10 cellular contexts compared by ENCODE assay signal in genomic region chr1:66396212-66396890, GRCh38.
A peak's percentile ranks its signal among the peaks of the same experiment; 100 is the strongest.
DNase-seq lines count a peak whose midpoint lies in the region; ATAC-seq and TF ChIP-seq lines count a peak whose summit lies in the region.
"Had no signal": no experiment of that assay in that cellular context is flagged by ENCODE, and none has a peak within 500 bp of the region (broad histone marks: within the 10 kb centered on the region; RNA-seq: fewer than 3 reads in every experiment).

No MANE protein-coding gene starts in this region.

- H3K27me3 ChIP-seq in breast epithelium, result no peaks in the 10 kb centered on the region

- peaks cover 5% of the 10 kb centered on the region for H3K4me1 Mint-ChIP-seq in nephron progenitor cell

- H3K27ac Mint-ChIP-seq in nephron progenitor cell, result no peak overlapping the region

- TF ChIP-seq POLR2A in breast epithelium (IDR thresholded peaks at IDR 0.05), result no peak

- H3K4me3 ChIP-seq in mucosa of descending colon (no peak overlapping the region), breast epithelium (no peak overlapping the region)

- peak; percentile 57 for ATAC-seq in GM18868 (IDR thresholded peaks at IDR 0.05; ENCODE audit: unreplicated experiment)
- ATAC-seq in GM21737 (IDR thresholded peaks at IDR 0.05; ENCODE audit: unreplicated experiment), result peak; percentile 42
- ATAC-seq in HG03575 (IDR thresholded peaks at IDR 0.05; ENCODE audit: extremely low read depth, insufficient number of reproducible peaks, low FRiP score, unreplicated experiment), result peak; percentile 30
- peak; percentile 36 for ATAC-seq in mucosa of descending colon

- H3K4me1 ChIP-seq in mucosa of descending colon (ENCODE audit: low read depth) (no peaks in the 10 kb centered on the region), breast epithelium (no peaks in the 10 kb centered on the region)

- H3K9me3 Mint-ChIP-seq in nephron progenitor cell, result no peaks in the 10 kb centered on the region

- DNase-seq in mucosa of descending colon, result no peak
- DNase-seq in SHP77 (lab: John Stamatoyannopoulos, UW), result no peak
- DNase-seq in breast epithelium (ENCODE audit: low spot score in 2 of 2), result no peak
- no peak for DNase-seq in H4 (ENCODE audit: low spot score)
- no peak for DNase-seq in nephron progenitor cell
- DNase-seq: activated naive CD4-positive, alpha-beta T cell treated with anti-CD3 and anti-CD28 coated beads, Interleukin-2, amount 50 U/mL, for 16 hours; stimulated activated CD4-positive, alpha-beta T cell treated with anti-CD3 and anti-CD28 coated beads, Interleukin-15, amount 100 ng/mL, for 24 hours had no signal

- peaks cover 8% of the 10 kb centered on the region for H3K27me3 Mint-ChIP-seq in nephron progenitor cell (ENCODE audit: low read depth, poor library complexity)

- TF ChIP-seq CTCF in mucosa of descending colon (IDR thresholded peaks at IDR 0.05) (no peak), breast epithelium (IDR thresholded peaks at IDR 0.05) (no peak), nephron progenitor cell (IDR thresholded peaks at IDR 0.05) (no peak)

- H3K36me3 ChIP-seq in mucosa of descending colon (ENCODE audit: low read depth) (no peaks in the 10 kb centered on the region), breast epithelium (no peaks in the 10 kb centered on the region)

- H3K4me3 Mint-ChIP-seq in nephron progenitor cell, result no peak overlapping the region

- no peak overlapping the region for H3K27ac ChIP-seq in breast epithelium

- no peaks in the 10 kb centered on the region for H3K36me3 Mint-ChIP-seq in nephron progenitor cell (ENCODE audit: low read depth)

- H3K9me3 ChIP-seq in mucosa of descending colon (no peaks in the 10 kb centered on the region), breast epithelium (no peaks in the 10 kb centered on the region)

- intact Hi-C loops in mucosa of descending colon (cut with DNase I, micrococcal nuclease), result no loop called here
- intact Hi-C loops in breast epithelium (cut with DNase I; ENCODE audit: low total_unique reads), result no loop called here
